Comparison of ENCODE assay signal across 1 cellular context in the genomic region with DNA sequence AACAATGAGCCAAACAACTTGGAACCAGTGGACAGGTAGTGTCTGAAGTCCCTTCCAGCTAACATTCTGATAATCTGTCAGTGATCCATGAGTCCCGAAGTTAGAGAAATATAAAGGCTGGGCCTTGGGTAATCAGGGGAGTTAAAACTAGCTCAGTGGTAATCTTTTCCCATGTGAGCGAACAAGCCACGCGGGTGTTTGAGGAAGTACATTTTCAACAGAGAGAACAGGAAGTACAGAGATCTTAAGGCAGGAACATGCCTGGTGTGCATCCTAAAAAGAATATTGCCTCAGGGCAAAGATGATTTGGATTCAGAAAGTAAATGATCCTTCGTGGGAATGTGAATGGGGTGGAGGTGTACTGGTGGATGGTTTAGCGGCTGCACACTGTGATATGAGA.
TF ChIP-seq lines count a peak whose summit lies in the region.

No MANE protein-coding gene starts in this region.

TF ChIP-seq in K562, 482 proteins besides CTCF, POLR2A, EP300 and RAD21 (continued from another document):
- TF ChIP-seq AFF1 (IDR thresholded peaks at IDR 0.05; ENCODE audit: low read depth in 1 of 2, partially characterized antibody in 2 of 2) (no peak), ZNF707 (CRISPR knock-in tag; conservative IDR thresholded peaks at IDR 0.05) (no peak), SNAPC5 (CRISPR knock-in tag; IDR thresholded peaks at IDR 0.05) (no peak), ZNF347 (CRISPR knock-in tag; IDR thresholded peaks at IDR 0.05; ENCODE audit: low read depth) (no peak), ZNF79 (CRISPR knock-in tag; IDR thresholded peaks at IDR 0.05; ENCODE audit: low read depth) (no peak), ZZZ3 (IDR thresholded peaks at IDR 0.05) (no peak), ZNF766 (CRISPR knock-in tag; conservative IDR thresholded peaks at IDR 0.05) (no peak), ELF2 (CRISPR knock-in tag; IDR thresholded peaks at IDR 0.05) (no peak), SPI1 (IDR thresholded peaks at IDR 0.05; ENCODE audit: borderline replicate concordance, low read depth, low read length) (peak; percentile 73), NFATC3 (IDR thresholded peaks at IDR 0.05) (no peak), GABPB1 (CRISPR knock-in tag; IDR thresholded peaks at IDR 0.05) (no peak), SP2 (IDR thresholded peaks at IDR 0.05; ENCODE audit: extremely low read depth, low read depth, low read length, poor library complexity, severe bottlenecking) (no peak)
- TF ChIP-seq, protein P1, sequence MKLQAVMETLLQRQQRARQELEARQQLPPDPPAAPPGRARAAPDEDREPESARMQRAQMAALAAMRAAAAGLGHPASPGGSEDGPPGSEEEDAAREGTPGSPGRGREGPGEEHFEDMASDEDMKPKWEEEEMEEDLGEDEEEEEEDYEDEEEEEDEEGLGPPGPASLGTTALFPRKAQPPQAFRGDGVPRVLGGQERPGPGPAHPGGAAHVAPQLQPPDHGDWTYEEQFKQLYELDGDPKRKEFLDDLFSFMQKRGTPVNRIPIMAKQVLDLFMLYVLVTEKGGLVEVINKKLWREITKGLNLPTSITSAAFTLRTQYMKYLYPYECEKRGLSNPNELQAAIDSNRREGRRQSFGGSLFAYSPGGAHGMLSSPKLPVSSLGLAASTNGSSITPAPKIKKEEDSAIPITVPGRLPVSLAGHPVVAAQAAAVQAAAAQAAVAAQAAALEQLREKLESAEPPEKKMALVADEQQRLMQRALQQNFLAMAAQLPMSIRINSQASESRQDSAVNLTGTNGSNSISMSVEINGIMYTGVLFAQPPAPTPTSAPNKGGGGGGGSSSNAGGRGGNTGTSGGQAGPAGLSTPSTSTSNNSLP (IDR thresholded peaks at IDR 0.05; ENCODE audit: borderline replicate concordance, low read depth, low read length): no peak
